Comparison of ENCODE assay signal across 17 cellular contexts in the genomic region with DNA sequence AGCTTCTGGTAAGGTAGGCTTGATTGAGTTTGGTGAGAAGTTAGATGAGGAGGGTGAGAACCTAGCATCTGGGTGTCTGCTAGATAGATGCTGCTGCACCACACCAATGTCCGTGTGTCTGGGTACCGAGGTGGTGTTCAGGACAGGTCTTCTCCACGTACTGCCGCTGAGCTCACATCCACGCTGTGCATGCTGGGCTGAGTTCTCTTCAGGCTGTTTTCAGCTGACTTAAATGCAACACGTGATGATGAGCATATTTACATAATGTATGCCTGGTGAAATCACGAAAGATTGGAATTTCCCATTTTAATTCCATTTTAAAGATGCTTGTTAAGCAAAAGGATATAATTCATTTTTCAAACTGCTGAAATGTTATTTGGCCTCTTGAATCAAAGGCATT.
"Had no signal": no experiment of that assay in that cellular context is flagged by ENCODE, and none has a peak within 500 bp of the region (broad histone marks: within the 10 kb centered on the region; RNA-seq: fewer than 3 reads in every experiment).

No MANE protein-coding gene starts in this region.

- H3K36me3 ChIP-seq: adrenal gland, pancreas, thoracic aorta had no signal

- H3K9me3 ChIP-seq: adrenal gland, pancreas, thoracic aorta had no signal

- H3K9me3 Mint-ChIP-seq: activated naive CD4-positive, alpha-beta T cell treated with anti-CD3 and anti-CD28 coated beads, Interleukin-2, amount 50 U/mL, for 72 hours; activated T-cell treated with anti-CD3 and anti-CD28 coated beads, Interleukin-2, amount 50 U/mL, for 72 hours; memory B cell had no signal

- H3K27me3 ChIP-seq: adrenal gland, pancreas had no signal

- H3K27ac ChIP-seq: adrenal gland, pancreas, thoracic aorta had no signal

- H3K4me1 Mint-ChIP-seq: naive thymus-derived CD4-positive, alpha-beta T cell had no signal

- DNase-seq: activated CD4-positive, alpha-beta T cell treated with anti-CD3 and anti-CD28 coated beads, Interleukin-2, amount 50 U/mL, for 4 hours; activated CD4-positive, CD25-positive, alpha-beta regulatory T cell treated with anti-CD3 and anti-CD28 coated beads, Interleukin-2, amount 50 U/mL, for 72 hours; activated effector memory CD4-positive, alpha-beta T cell treated with anti-CD3 and anti-CD28 coated beads, Interleukin-2, amount 50 U/mL, for 16 hours; activated T-cell treated with anti-CD3 and anti-CD28 coated beads, Interleukin-2, amount 50 U/mL, for 72 hours; adrenal gland; cerebellar nuclear complex; cortex of kidney; naive thymus-derived CD4-positive, alpha-beta T cell; pancreas; stimulated activated CD4-positive, alpha-beta T cell treated with anti-CD3 and anti-CD28 coated beads, Interleukin-4, amount 100 ng/mL, for 4 hours; stimulated activated naive B cell treated with anti-CD40 and anti-IgM and Interleukin-4, amounts not matched to agents 10 μg/mL and 1 μg/mL and 100 μg/mL, for 72 hours; T1000 had no signal

- H3K27me3 Mint-ChIP-seq: memory B cell; stimulated activated naive B cell treated with anti-CD40 and anti-IgM and Interleukin-4, amounts not matched to agents 10 μg/mL and 1 μg/mL and 100 μg/mL, for 72 hours had no signal

- ATAC-seq: activated naive CD4-positive, alpha-beta T cell treated with anti-CD3 and anti-CD28 coated beads, Interleukin-2, amount 50 U/mL, for 72 hours; activated T-cell treated with anti-CD3 and anti-CD28 coated beads, Interleukin-2, amount 50 U/mL, for 72 hours; esophagus mucosa; naive thymus-derived CD4-positive, alpha-beta T cell; pancreas; sciatic nerve; stimulated activated naive B cell treated with anti-CD40 and anti-IgM and Interleukin-4, amounts not matched to agents 10 μg/mL and 1 μg/mL and 100 μg/mL, for 72 hours had no signal

- H3K4me1 ChIP-seq: adrenal gland had no signal

- H3K4me3 Mint-ChIP-seq: activated T-cell treated with anti-CD3 and anti-CD28 coated beads, Interleukin-2, amount 50 U/mL, for 72 hours; memory B cell; naive thymus-derived CD4-positive, alpha-beta T cell; stimulated activated naive B cell treated with anti-CD40 and anti-IgM and Interleukin-4, amounts not matched to agents 10 μg/mL and 1 μg/mL and 100 μg/mL, for 72 hours had no signal

- H3K27ac Mint-ChIP-seq: activated naive CD4-positive, alpha-beta T cell treated with anti-CD3 and anti-CD28 coated beads, Interleukin-2, amount 50 U/mL, for 72 hours; activated T-cell treated with anti-CD3 and anti-CD28 coated beads, Interleukin-2, amount 50 U/mL, for 72 hours; memory B cell; naive thymus-derived CD4-positive, alpha-beta T cell; stimulated activated naive B cell treated with anti-CD40 and anti-IgM and Interleukin-4, amounts not matched to agents 10 μg/mL and 1 μg/mL and 100 μg/mL, for 72 hours had no signal

- H3K4me3 ChIP-seq: adrenal gland, pancreas, thoracic aorta had no signal

- H3K36me3 Mint-ChIP-seq: activated naive CD4-positive, alpha-beta T cell treated with anti-CD3 and anti-CD28 coated beads, Interleukin-2, amount 50 U/mL, for 72 hours had no signal
